Comparison of ENCODE assay signal across 1 cellular context in genomic region chr1:213376862-213377372, GRCh38.
TF ChIP-seq lines count a peak whose summit lies in the region.

No MANE protein-coding gene starts in this region.

TF ChIP-seq in HepG2, 621 proteins besides CTCF, POLR2A, EP300 and RAD21 (continued from another document and continues in another):
- TF ChIP-seq MNT (IDR thresholded peaks at IDR 0.05) = no peak
- no peak for TF ChIP-seq ZNF510 (CRISPR knock-in tag; IDR thresholded peaks at IDR 0.05; ENCODE audit: low read depth)
- TF ChIP-seq RFXAP (CRISPR knock-in tag; IDR thresholded peaks at IDR 0.05; ENCODE audit: borderline replicate concordance) = no peak
- TF ChIP-seq ZKSCAN1 (IDR thresholded peaks at IDR 0.05; ENCODE audit: low read length) = 0 out of 2 replicates have a peak, but pooled peaks have one; percentile 57
- TF ChIP-seq ZNF333 (CRISPR knock-in tag; IDR thresholded peaks at IDR 0.05; ENCODE audit: borderline replicate concordance) = no peak
- no peak for TF ChIP-seq GATA4 (IDR thresholded peaks at IDR 0.05; ENCODE audit: borderline replicate concordance, low read depth)
- no peak for TF ChIP-seq ZNF724P (CRISPR knock-in tag; IDR thresholded peaks at IDR 0.05; ENCODE audit: borderline replicate concordance)
- TF ChIP-seq, protein P1, sequence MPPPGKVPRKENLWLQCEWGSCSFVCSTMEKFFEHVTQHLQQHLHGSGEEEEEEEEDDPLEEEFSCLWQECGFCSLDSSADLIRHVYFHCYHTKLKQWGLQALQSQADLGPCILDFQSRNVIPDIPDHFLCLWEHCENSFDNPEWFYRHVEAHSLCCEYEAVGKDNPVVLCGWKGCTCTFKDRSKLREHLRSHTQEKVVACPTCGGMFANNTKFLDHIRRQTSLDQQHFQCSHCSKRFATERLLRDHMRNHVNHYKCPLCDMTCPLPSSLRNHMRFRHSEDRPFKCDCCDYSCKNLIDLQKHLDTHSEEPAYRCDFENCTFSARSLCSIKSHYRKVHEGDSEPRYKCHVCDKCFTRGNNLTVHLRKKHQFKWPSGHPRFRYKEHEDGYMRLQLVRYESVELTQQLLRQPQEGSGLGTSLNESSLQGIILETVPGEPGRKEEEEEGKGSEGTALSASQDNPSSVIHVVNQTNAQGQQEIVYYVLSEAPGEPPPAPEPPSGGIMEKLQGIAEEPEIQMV (CRISPR knock-in tag; IDR thresholded peaks at IDR 0.05; ENCODE audit: low read depth) = no peak
- TF ChIP-seq ZNF17 (CRISPR knock-in tag; IDR thresholded peaks at IDR 0.05) = no peak
- peak; percentile 80 for TF ChIP-seq NCOA2 (CRISPR knock-in tag; IDR thresholded peaks at IDR 0.05)
- TF ChIP-seq KLF15 (CRISPR knock-in tag; IDR thresholded peaks at IDR 0.05; ENCODE audit: borderline replicate concordance) = no peak
- TF ChIP-seq BRD4 (CRISPR knock-in tag; IDR thresholded peaks at IDR 0.05) = no peak
- TF ChIP-seq SETDB1 (CRISPR knock-in tag; IDR thresholded peaks at IDR 0.05; ENCODE audit: borderline replicate concordance) = no peak
- no peak for TF ChIP-seq YY1 (IDR thresholded peaks at IDR 0.05; ENCODE audit: insufficient read depth, insufficient replicate concordance, low read depth, low read length)
- no peak for TF ChIP-seq ZNF720 (CRISPR knock-in tag; IDR thresholded peaks at IDR 0.05)
- no peak for TF ChIP-seq TGIF2 (CRISPR knock-in tag; IDR thresholded peaks at IDR 0.05)
- no peak for TF ChIP-seq SNAPC2 (CRISPR knock-in tag; IDR thresholded peaks at IDR 0.05)
- no peak for TF ChIP-seq MLLT10 (CRISPR knock-in tag; IDR thresholded peaks at IDR 0.05)
- no peak for TF ChIP-seq ZNF18 (CRISPR knock-in tag; IDR thresholded peaks at IDR 0.05; ENCODE audit: insufficient replicate concordance)
- TF ChIP-seq, protein P2, sequence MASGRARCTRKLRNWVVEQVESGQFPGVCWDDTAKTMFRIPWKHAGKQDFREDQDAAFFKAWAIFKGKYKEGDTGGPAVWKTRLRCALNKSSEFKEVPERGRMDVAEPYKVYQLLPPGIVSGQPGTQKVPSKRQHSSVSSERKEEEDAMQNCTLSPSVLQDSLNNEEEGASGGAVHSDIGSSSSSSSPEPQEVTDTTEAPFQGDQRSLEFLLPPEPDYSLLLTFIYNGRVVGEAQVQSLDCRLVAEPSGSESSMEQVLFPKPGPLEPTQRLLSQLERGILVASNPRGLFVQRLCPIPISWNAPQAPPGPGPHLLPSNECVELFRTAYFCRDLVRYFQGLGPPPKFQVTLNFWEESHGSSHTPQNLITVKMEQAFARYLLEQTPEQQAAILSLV (CRISPR knock-in tag; IDR thresholded peaks at IDR 0.05; ENCODE audit: borderline replicate concordance) = no peak
- TF ChIP-seq SMAD3 (CRISPR knock-in tag; IDR thresholded peaks at IDR 0.05) = no peak
- peak; percentile 64; the same call in 1 of the 2 replicates for TF ChIP-seq RCOR2 (CRISPR knock-in tag; IDR thresholded peaks at IDR 0.05)
- TF ChIP-seq XRCC5 (optimal IDR thresholded peaks at IDR 0.05; ENCODE audit: low read length) = no peak
- TF ChIP-seq ZNF629 (CRISPR knock-in tag; conservative IDR thresholded peaks at IDR 0.05) = no peak
- no peak for TF ChIP-seq NAIF1 (CRISPR knock-in tag; IDR thresholded peaks at IDR 0.05; ENCODE audit: borderline replicate concordance)
- no peak for TF ChIP-seq NONO (IDR thresholded peaks at IDR 0.05)
- TF ChIP-seq NONO (CRISPR knock-in tag; conservative IDR thresholded peaks at IDR 0.05) = no peak
- TF ChIP-seq HNRNPL (IDR thresholded peaks at IDR 0.05; ENCODE audit: low read depth, low read length) = no peak
- peak; percentile 45; the same call in 1 of the 2 replicates for TF ChIP-seq ZFX (CRISPR knock-in tag; IDR thresholded peaks at IDR 0.05; ENCODE audit: low read depth)
- no peak for TF ChIP-seq ZNF143 (CRISPR knock-in tag; IDR thresholded peaks at IDR 0.05)
- no peak for TF ChIP-seq ZNF878 (CRISPR knock-in tag; IDR thresholded peaks at IDR 0.05)
- no peak for TF ChIP-seq ZBTB37 (CRISPR knock-in tag; IDR thresholded peaks at IDR 0.05)
- TF ChIP-seq KLF9 (CRISPR knock-in tag; IDR thresholded peaks at IDR 0.05; ENCODE audit: low read depth) = 0 out of 2 replicates have a peak, but pooled peaks have one; percentile 32
- TF ChIP-seq HNF4A (CRISPR knock-in tag; IDR thresholded peaks at IDR 0.05) = peak; percentile 59
- no peak for TF ChIP-seq ZNF788 (CRISPR knock-in tag; IDR thresholded peaks at IDR 0.05; ENCODE audit: borderline replicate concordance)
- TF ChIP-seq POLR2AphosphoS2 (IDR thresholded peaks at IDR 0.05; ENCODE audit: low read depth, low read length) = no peak
- no peak for TF ChIP-seq ATF3 (CRISPR knock-in tag; IDR thresholded peaks at IDR 0.05)
- no peak for TF ChIP-seq AGO1 (IDR thresholded peaks at IDR 0.05; ENCODE audit: low read depth, low read length, poor library complexity, severe bottlenecking)
- no peak for TF ChIP-seq CEBPB (IDR thresholded peaks at IDR 0.05; ENCODE audit: borderline replicate concordance, low read depth, low read length)
- no peak for TF ChIP-seq NFIC (IDR thresholded peaks at IDR 0.05; ENCODE audit: low read length)
- TF ChIP-seq ZC3H4 (CRISPR knock-in tag; IDR thresholded peaks at IDR 0.05; ENCODE audit: borderline replicate concordance) = no peak
- no peak for TF ChIP-seq ZNF747 (CRISPR knock-in tag; IDR thresholded peaks at IDR 0.05; ENCODE audit: borderline replicate concordance)
- no peak for TF ChIP-seq TEAD2 (CRISPR knock-in tag; IDR thresholded peaks at IDR 0.05)
- TF ChIP-seq, protein P3, sequence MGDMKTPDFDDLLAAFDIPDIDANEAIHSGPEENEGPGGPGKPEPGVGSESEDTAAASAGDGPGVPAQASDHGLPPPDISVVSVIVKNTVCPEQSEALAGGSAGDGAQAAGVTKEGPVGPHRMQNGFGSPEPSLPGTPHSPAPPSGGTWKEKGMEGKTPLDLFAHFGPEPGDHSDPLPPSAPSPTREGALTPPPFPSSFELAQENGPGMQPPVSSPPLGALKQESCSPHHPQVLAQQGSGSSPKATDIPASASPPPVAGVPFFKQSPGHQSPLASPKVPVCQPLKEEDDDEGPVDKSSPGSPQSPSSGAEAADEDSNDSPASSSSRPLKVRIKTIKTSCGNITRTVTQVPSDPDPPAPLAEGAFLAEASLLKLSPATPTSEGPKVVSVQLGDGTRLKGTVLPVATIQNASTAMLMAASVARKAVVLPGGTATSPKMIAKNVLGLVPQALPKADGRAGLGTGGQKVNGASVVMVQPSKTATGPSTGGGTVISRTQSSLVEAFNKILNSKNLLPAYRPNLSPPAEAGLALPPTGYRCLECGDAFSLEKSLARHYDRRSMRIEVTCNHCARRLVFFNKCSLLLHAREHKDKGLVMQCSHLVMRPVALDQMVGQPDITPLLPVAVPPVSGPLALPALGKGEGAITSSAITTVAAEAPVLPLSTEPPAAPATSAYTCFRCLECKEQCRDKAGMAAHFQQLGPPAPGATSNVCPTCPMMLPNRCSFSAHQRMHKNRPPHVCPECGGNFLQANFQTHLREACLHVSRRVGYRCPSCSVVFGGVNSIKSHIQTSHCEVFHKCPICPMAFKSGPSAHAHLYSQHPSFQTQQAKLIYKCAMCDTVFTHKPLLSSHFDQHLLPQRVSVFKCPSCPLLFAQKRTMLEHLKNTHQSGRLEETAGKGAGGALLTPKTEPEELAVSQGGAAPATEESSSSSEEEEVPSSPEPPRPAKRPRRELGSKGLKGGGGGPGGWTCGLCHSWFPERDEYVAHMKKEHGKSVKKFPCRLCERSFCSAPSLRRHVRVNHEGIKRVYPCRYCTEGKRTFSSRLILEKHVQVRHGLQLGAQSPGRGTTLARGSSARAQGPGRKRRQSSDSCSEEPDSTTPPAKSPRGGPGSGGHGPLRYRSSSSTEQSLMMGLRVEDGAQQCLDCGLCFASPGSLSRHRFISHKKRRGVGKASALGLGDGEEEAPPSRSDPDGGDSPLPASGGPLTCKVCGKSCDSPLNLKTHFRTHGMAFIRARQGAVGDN (CRISPR knock-in tag; IDR thresholded peaks at IDR 0.05) = no peak
- no peak for TF ChIP-seq ZNF30 (CRISPR knock-in tag; IDR thresholded peaks at IDR 0.05)
- TF ChIP-seq SRSF1 (optimal IDR thresholded peaks at IDR 0.05; ENCODE audit: low read depth, low read length) = no peak
- TF ChIP-seq POLR2G (IDR thresholded peaks at IDR 0.05; ENCODE audit: low read depth, low read length) = no peak
- no peak for TF ChIP-seq EHMT2 (IDR thresholded peaks at IDR 0.05; ENCODE audit: borderline replicate concordance, low read depth, low read length)
- peak; percentile 26; the same call in 1 of the 2 replicates for TF ChIP-seq FOXA3 (CRISPR knock-in tag; IDR thresholded peaks at IDR 0.05)
- TF ChIP-seq ZBTB8A (CRISPR knock-in tag; IDR thresholded peaks at IDR 0.05; ENCODE audit: borderline replicate concordance, low read depth) = no peak
- no peak for TF ChIP-seq HIVEP1 (CRISPR knock-in tag; IDR thresholded peaks at IDR 0.05)
- TF ChIP-seq PHF5A (CRISPR knock-in tag; IDR thresholded peaks at IDR 0.05; ENCODE audit: low read depth, unreplicated experiment) = no peak
- TF ChIP-seq HBP1 (CRISPR knock-in tag; IDR thresholded peaks at IDR 0.05; ENCODE audit: low read depth) = no peak
- TF ChIP-seq, protein P4, sequence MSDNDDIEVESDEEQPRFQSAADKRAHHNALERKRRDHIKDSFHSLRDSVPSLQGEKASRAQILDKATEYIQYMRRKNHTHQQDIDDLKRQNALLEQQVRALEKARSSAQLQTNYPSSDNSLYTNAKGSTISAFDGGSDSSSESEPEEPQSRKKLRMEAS (IDR thresholded peaks at IDR 0.05) = peak; percentile 53; the same call in 1 of the 2 replicates
- no peak for TF ChIP-seq CBX5 (CRISPR knock-in tag; IDR thresholded peaks at IDR 0.05; ENCODE audit: borderline replicate concordance)
- TF ChIP-seq RFX5 (IDR thresholded peaks at IDR 0.05; ENCODE audit: low read depth, low read length) = no peak
- TF ChIP-seq NFE2 (CRISPR knock-in tag; IDR thresholded peaks at IDR 0.05) = no peak
- TF ChIP-seq, protein P5, sequence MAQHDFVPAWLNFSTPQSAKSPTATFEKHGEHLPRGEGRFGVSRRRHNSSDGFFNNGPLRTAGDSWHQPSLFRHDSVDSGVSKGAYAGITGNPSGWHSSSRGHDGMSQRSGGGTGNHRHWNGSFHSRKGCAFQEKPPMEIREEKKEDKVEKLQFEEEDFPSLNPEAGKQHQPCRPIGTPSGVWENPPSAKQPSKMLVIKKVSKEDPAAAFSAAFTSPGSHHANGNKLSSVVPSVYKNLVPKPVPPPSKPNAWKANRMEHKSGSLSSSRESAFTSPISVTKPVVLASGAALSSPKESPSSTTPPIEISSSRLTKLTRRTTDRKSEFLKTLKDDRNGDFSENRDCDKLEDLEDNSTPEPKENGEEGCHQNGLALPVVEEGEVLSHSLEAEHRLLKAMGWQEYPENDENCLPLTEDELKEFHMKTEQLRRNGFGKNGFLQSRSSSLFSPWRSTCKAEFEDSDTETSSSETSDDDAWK (CRISPR knock-in tag; IDR thresholded peaks at IDR 0.05) = no peak
- no peak for TF ChIP-seq ZBTB25 (CRISPR knock-in tag; IDR thresholded peaks at IDR 0.05)
- TF ChIP-seq ETV6 (CRISPR knock-in tag; conservative IDR thresholded peaks at IDR 0.05) = no peak
